24 cellular contexts compared by ENCODE assay signal in genomic region chr11:95915051-95915450, GRCh38. TPM values are rescaled to one million over a fixed set of nuclear protein-coding genes. Genes with fewer than 3 reads are reported as not detected.
A peak's percentile ranks its signal among the peaks of the same experiment; 100 is the strongest.
DNase-seq lines count a peak whose midpoint lies in the region; ATAC-seq and TF ChIP-seq lines count a peak whose summit lies in the region.
"Had no signal": no experiment of that assay in that cellular context is flagged by ENCODE, and none has a peak within 500 bp of the region (broad histone marks: within the 10 kb centered on the region; RNA-seq: fewer than 3 reads in every experiment).

No MANE protein-coding gene starts in this region.

- H3K36me3 ChIP-seq in right atrium auricular region = no peaks in the 10 kb centered on the region
- H3K36me3 ChIP-seq in tibial artery = no peaks in the 10 kb centered on the region
- no peaks in the 10 kb centered on the region for H3K36me3 ChIP-seq in HAP-1 (replicated peaks)

- TF ChIP-seq CTCF in right atrium auricular region (IDR thresholded peaks at IDR 0.05) (no peak), fibroblast of the aortic adventitia (IDR thresholded peaks at IDR 0.05; ENCODE audit: insufficient read depth, low read length) (no peak), tibial artery (IDR thresholded peaks at IDR 0.05) (no peak)

- WGBS in right cardiac atrium = 36% methylated on average over 2 of the region's 2 CpGs

- no peak for DNase-seq in Right ventricle myocardium inferior (ENCODE audit: missing footprints)
- no peak for DNase-seq in right atrium auricular region (ENCODE audit: low spot score)
- DNase-seq in fibroblast of the aortic adventitia (ENCODE audit: low read depth) = peak; percentile 76
- DNase-seq in right cardiac atrium = no peak
- DNase-seq in tibial artery = no peak
- no peak for DNase-seq in HAP-1 (ENCODE audit: low spot score in 2 of 2)
- DNase-seq: ACHN; Caco-2; CD4-positive, alpha-beta memory T cell; DND-41; HCEC 1CT; KG1; NCI-H1105; NCI-H2029 treated with DMSO at 0.1 percent for 48 hours; NCI-H2171; NCI-H345; NCI-H524; NCI-H82 had no signal

- H3K4me1 ChIP-seq in right atrium auricular region = peaks cover 0 to 32% of the 10 kb centered on the region in 2 donors
- peaks cover 5% of the 10 kb centered on the region for H3K4me1 ChIP-seq in right cardiac atrium (ENCODE audit: control insufficient read depth, insufficient read depth, low read length)
- peaks cover 0 to 85% (median 14%) of the 10 kb centered on the region in 4 donors for H3K4me1 ChIP-seq in tibial artery
- peaks cover 18% of the 10 kb centered on the region for H3K4me1 ChIP-seq in HAP-1
- H3K4me1 ChIP-seq: Caco-2 had no signal

- H3K9me3 ChIP-seq in right atrium auricular region (no peaks in the 10 kb centered on the region), right cardiac atrium (ENCODE audit: control insufficient read depth, low read length) (no peaks in the 10 kb centered on the region), tibial artery (no peaks in the 10 kb centered on the region), HAP-1 (no peaks in the 10 kb centered on the region)
- H3K9me3 ChIP-seq: BLaER1 treated with 17β-estradiol and CSF1 and Interleukin-3, amounts not matched to agents 10 nM and 100 nM; Caco-2 had no signal

- H3K27me3 ChIP-seq in right atrium auricular region = no peaks in the 10 kb centered on the region
- no peaks in the 10 kb centered on the region for H3K27me3 ChIP-seq in right cardiac atrium (ENCODE audit: control insufficient read depth, insufficient read depth)
- no peaks in the 10 kb centered on the region for H3K27me3 ChIP-seq in tibial artery
- H3K27me3 ChIP-seq in HAP-1 (ENCODE audit: low read depth) = no peaks in the 10 kb centered on the region
- H3K27me3 ChIP-seq: BLaER1 treated with 17β-estradiol and CSF1 and Interleukin-3, amounts not matched to agents 10 nM and 100 nM had no signal

- H3K27ac ChIP-seq in right atrium auricular region (peak overlapping the region in 1 of 2 donors; percentile 68), right cardiac atrium (ENCODE audit: low read length) (peak overlapping the region; percentile 13), tibial artery (peak overlapping the region; percentile 17 to 63)
- H3K27ac ChIP-seq: 22Rv1; BLaER1 treated with 17β-estradiol and CSF1 and Interleukin-3, amounts not matched to agents 10 nM and 100 nM had no signal

- ATAC-seq in Right ventricle myocardium inferior = peak; percentile 16
- peak in 1 of 2 donors; percentile 14 for ATAC-seq in right cardiac atrium
- no peak for ATAC-seq in GM19452 (IDR thresholded peaks at IDR 0.05; ENCODE audit: unreplicated experiment)
- no peak for ATAC-seq in GM21717 (IDR thresholded peaks at IDR 0.05; ENCODE audit: unreplicated experiment)
- ATAC-seq: GM12878, GM23338 had no signal

- no peak overlapping the region for H3K4me3 ChIP-seq in right atrium auricular region
- H3K4me3 ChIP-seq in fibroblast of the aortic adventitia (ENCODE audit: low read depth, low read length) = no peak overlapping the region
- no peak overlapping the region for H3K4me3 ChIP-seq in right cardiac atrium (ENCODE audit: low read length)
- no peak overlapping the region for H3K4me3 ChIP-seq in tibial artery
- no peak overlapping the region for H3K4me3 ChIP-seq in HAP-1
- H3K4me3 ChIP-seq: BLaER1 treated with 17β-estradiol and CSF1 and Interleukin-3, amounts not matched to agents 10 nM and 100 nM; GM12878; GM23338 had no signal

- in situ Hi-C loops in HAP-1 (cut with MboI; ENCODE audit: low sequenced_read_pairs) = no loop called here

- intact Hi-C loops in Right ventricle myocardium inferior (cut with DNase I) = no loop called here
- intact Hi-C loops in right cardiac atrium (cut with DNase I) = no loop called here
- intact Hi-C loops in tibial artery (cut with DNase I; ENCODE audit: low total_unique reads) = no loop called here

RNA-seq across cellular contexts. Expression of gene MTMR2, which starts 8.9 kb away (rescaled TPM):
- 14.7 TPM for total RNA-seq in Right ventricle myocardium inferior
- total RNA-seq in right atrium auricular region = 10 to 100 TPM; 14.9 to 15.3 TPM
- total RNA-seq in fibroblast of the aortic adventitia (ENCODE audit: low replicate concordance) = 27.6 and 31.9 TPM in 2 replicates
- total RNA-seq in right cardiac atrium = 10 to 100 TPM; 16.0 to 23.6 (median 19.7) TPM
- 7.8 TPM for polyA plus RNA-seq in right cardiac atrium
